ENCODE assay signal across 1 cellular context in genomic region chr13:99031725-99032298, GRCh38.
TF ChIP-seq lines count a peak whose summit lies in the region.

No MANE protein-coding gene starts in this region.

TF ChIP-seq in liver, 16 proteins besides CTCF, POLR2A, EP300 and RAD21 (continued from another document):
- TF ChIP-seq, protein P1, sequence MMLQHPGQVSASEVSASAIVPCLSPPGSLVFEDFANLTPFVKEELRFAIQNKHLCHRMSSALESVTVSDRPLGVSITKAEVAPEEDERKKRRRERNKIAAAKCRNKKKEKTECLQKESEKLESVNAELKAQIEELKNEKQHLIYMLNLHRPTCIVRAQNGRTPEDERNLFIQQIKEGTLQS (IDR thresholded peaks at IDR 0.05), result no peak
- TF ChIP-seq YY1 (IDR thresholded peaks at IDR 0.05) (no peak), HNF4G (IDR thresholded peaks at IDR 0.05) (no peak), FOXA1 (IDR thresholded peaks at IDR 0.05) (no peak), HNF4A (conservative IDR thresholded peaks at IDR 0.05) (peak; percentile 36 to 51), GABPA (IDR thresholded peaks at IDR 0.05 in 1 of 2, conservative IDR thresholded peaks at IDR 0.05 in 1 of 2) (no peak), EGR1 (IDR thresholded peaks at IDR 0.05; ENCODE audit: low read depth in 2 of 2) (no peak), NR2F2 (IDR thresholded peaks at IDR 0.05) (no peak), JUND (IDR thresholded peaks at IDR 0.05) (peak in 1 of 2 donors; percentile 24), FOXA2 (IDR thresholded peaks at IDR 0.05) (no peak), REST (IDR thresholded peaks at IDR 0.05) (no peak)
- TF ChIP-seq, protein P2, sequence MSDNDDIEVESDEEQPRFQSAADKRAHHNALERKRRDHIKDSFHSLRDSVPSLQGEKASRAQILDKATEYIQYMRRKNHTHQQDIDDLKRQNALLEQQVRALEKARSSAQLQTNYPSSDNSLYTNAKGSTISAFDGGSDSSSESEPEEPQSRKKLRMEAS (IDR thresholded peaks at IDR 0.05), result no peak
- TF ChIP-seq, protein P3, sequence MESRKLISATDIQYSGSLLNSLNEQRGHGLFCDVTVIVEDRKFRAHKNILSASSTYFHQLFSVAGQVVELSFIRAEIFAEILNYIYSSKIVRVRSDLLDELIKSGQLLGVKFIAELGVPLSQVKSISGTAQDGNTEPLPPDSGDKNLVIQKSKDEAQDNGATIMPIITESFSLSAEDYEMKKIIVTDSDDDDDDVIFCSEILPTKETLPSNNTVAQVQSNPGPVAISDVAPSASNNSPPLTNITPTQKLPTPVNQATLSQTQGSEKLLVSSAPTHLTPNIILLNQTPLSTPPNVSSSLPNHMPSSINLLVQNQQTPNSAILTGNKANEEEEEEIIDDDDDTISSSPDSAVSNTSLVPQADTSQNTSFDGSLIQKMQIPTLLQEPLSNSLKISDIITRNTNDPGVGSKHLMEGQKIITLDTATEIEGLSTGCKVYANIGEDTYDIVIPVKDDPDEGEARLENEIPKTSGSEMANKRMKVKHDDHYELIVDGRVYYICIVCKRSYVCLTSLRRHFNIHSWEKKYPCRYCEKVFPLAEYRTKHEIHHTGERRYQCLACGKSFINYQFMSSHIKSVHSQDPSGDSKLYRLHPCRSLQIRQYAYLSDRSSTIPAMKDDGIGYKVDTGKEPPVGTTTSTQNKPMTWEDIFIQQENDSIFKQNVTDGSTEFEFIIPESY (IDR thresholded peaks at IDR 0.05), result no peak
